In genomic region chr6:14983599-14984296, GRCh38 we compare ENCODE assay signal across 26 cellular contexts.
DNase-seq lines count a peak whose midpoint lies in the region; ATAC-seq and TF ChIP-seq lines count a peak whose summit lies in the region.
"Had no signal": no experiment of that assay in that cellular context is flagged by ENCODE, and none has a peak within 500 bp of the region (broad histone marks: within the 10 kb centered on the region; RNA-seq: fewer than 3 reads in every experiment).

No MANE protein-coding gene starts in this region.

- BruUV-seq in MCF 10A (replicated peaks; lab: Mats Ljungman, UMichigan) = no TSS peak

- H3K9ac ChIP-seq in adipocyte (ENCODE audit: low read length) (no peak overlapping the region), skeletal muscle tissue (ENCODE audit: low read depth in 1 of 3, low read length in 3 of 3) (no peak overlapping the region)
- H3K9ac ChIP-seq: BLaER1 had no signal

- no peak for TF ChIP-seq POLR2A in breast epithelium (IDR thresholded peaks at IDR 0.05)

- TF ChIP-seq CTCF in MCF 10A (IDR thresholded peaks at IDR 0.05; ENCODE audit: unreplicated experiment) (no peak), breast epithelium (IDR thresholded peaks at IDR 0.05) (no peak), dorsolateral prefrontal cortex (IDR thresholded peaks at IDR 0.05 in 54 of 56, conservative IDR thresholded peaks at IDR 0.05 in 2 of 56; ENCODE audit: low read depth in 1 of 56, partially characterized antibody in 56 of 56) (no peak)

- ATAC-seq in left colon (peak; percentile 14), GM19397 (IDR thresholded peaks at IDR 0.05; ENCODE audit: unreplicated experiment) (no peak)

- no peaks in the 10 kb centered on the region for H3K9me3 Mint-ChIP-seq in MCF 10A (ENCODE audit: unreplicated experiment)
- H3K9me3 Mint-ChIP-seq: activated CD4-positive, alpha-beta T cell treated with anti-CD3 and anti-CD28 coated beads, Interleukin-2, amount 10 ng/mL, durations not matched to agents 7 days and 5 days; naive B cell had no signal

- H3K4me1 ChIP-seq in breast epithelium (no peaks in the 10 kb centered on the region), adipocyte (ENCODE audit: control insufficient read depth, insufficient read depth, low read length) (peaks cover 15% of the 10 kb centered on the region), skeletal muscle tissue (ENCODE audit: control insufficient read depth in 3 of 3, insufficient read depth in 3 of 3, low read length in 3 of 3) (peaks cover 8 to 15% (median 11%) of the 10 kb centered on the region in 3 donors)
- H3K4me1 ChIP-seq: adrenal gland, BLaER1, HAP-1, pancreas had no signal

- H3K4me1 Mint-ChIP-seq in MCF 10A (ENCODE audit: insufficient read depth, unreplicated experiment) = peaks cover 18% of the 10 kb centered on the region
- H3K4me1 Mint-ChIP-seq: activated CD4-positive, alpha-beta T cell treated with anti-CD3 and anti-CD28 coated beads, Interleukin-2, amount 10 ng/mL, durations not matched to agents 7 days and 5 days had no signal

- H3K27ac ChIP-seq in breast epithelium = no peak overlapping the region
- no peak overlapping the region for H3K27ac ChIP-seq in skeletal muscle tissue (ENCODE audit: low read depth, low read length)
- no peak overlapping the region for H3K27ac ChIP-seq in dorsolateral prefrontal cortex
- H3K27ac ChIP-seq: adrenal gland, BLaER1, esophagus squamous epithelium, pancreas, vagina had no signal

- no peaks in the 10 kb centered on the region for H3K36me3 ChIP-seq in breast epithelium
- H3K36me3 ChIP-seq in adipocyte (ENCODE audit: control insufficient read depth, insufficient read depth, low read length, severe bottlenecking) = no peaks in the 10 kb centered on the region
- no peaks in the 10 kb centered on the region for H3K36me3 ChIP-seq in skeletal muscle tissue (ENCODE audit: control insufficient read depth in 3 of 3, insufficient read depth in 3 of 3, low read length in 3 of 3)
- H3K36me3 ChIP-seq: adrenal gland, BLaER1, esophagus squamous epithelium, HAP-1, pancreas, vagina had no signal

- intact Hi-C loops in MCF 10A (cut with micrococcal nuclease) (no loop called here), breast epithelium (cut with DNase I; ENCODE audit: low total_unique reads) (no loop called here), left colon (cut with DNase I, micrococcal nuclease) (no loop called here), dorsolateral prefrontal cortex (cut with DNase I) (no loop called here)

- peak; percentile 78 for DNase-seq in MCF 10A (ENCODE audit: unreplicated experiment)
- DNase-seq in breast epithelium (ENCODE audit: low spot score in 2 of 2) = no peak
- peak; percentile 19 for DNase-seq in adipocyte (ENCODE audit: low read depth)
- no peak for DNase-seq in left colon
- no peak for DNase-seq in nucleus accumbens (lab: John Stamatoyannopoulos, UW)
- no peak for DNase-seq in dorsolateral prefrontal cortex
- DNase-seq: activated CD4-positive, alpha-beta T cell treated with anti-CD3 and anti-CD28 coated beads, Interleukin-2, amount 10 ng/mL, durations not matched to agents 7 days and 5 days; activated CD8-positive, alpha-beta memory T cell treated with anti-CD3 and anti-CD28 coated beads, Interleukin-2, amount 50 U/mL, for 4 hours; activated effector memory CD4-positive, alpha-beta T cell treated with anti-CD3 and anti-CD28 coated beads, Interleukin-2, amount 50 U/mL, for 16 hours; central memory CD4-positive, alpha-beta T cell; effector CD8-positive, alpha-beta T cell; esophagus squamous epithelium; GF-D8; naive B cell; NCI-H187; NCI-H446; NK-92 treated with Interleukin-12 subunit alpha and Interleukin-12 subunit beta, amount 100 ng/mL, for 24 hours; SW 1271 had no signal

- peak overlapping the region; percentile 16 for H3K27ac Mint-ChIP-seq in MCF 10A (ENCODE audit: low read depth, unreplicated experiment)
- H3K27ac Mint-ChIP-seq: activated CD4-positive, alpha-beta T cell treated with anti-CD3 and anti-CD28 coated beads, Interleukin-2, amount 10 ng/mL, durations not matched to agents 7 days and 5 days had no signal

- no peaks in the 10 kb centered on the region for H3K36me3 Mint-ChIP-seq in MCF 10A (ENCODE audit: insufficient read depth, unreplicated experiment)
- H3K36me3 Mint-ChIP-seq: naive B cell had no signal

- H3K4me3 Mint-ChIP-seq in MCF 10A (ENCODE audit: unreplicated experiment) = no peak overlapping the region
- H3K4me3 Mint-ChIP-seq: activated CD4-positive, alpha-beta T cell treated with anti-CD3 and anti-CD28 coated beads, Interleukin-2, amount 10 ng/mL, durations not matched to agents 7 days and 5 days; naive B cell had no signal

- H3K27me3 Mint-ChIP-seq in MCF 10A (ENCODE audit: insufficient read depth, unreplicated experiment) = no peaks in the 10 kb centered on the region
- H3K27me3 Mint-ChIP-seq: activated CD4-positive, alpha-beta T cell treated with anti-CD3 and anti-CD28 coated beads, Interleukin-2, amount 10 ng/mL, durations not matched to agents 7 days and 5 days had no signal

- POLR2A ChIA-PET in MCF 10A (lab: Yijun Ruan, JAX) = no interaction called here

- CTCF ChIA-PET in MCF 10A (lab: Yijun Ruan, JAX) = interaction anchor here (1.4 kb wide), 1 partner anchor 16 kb away, joined by 3 read pairs; no protein-coding TSS in a partner anchor

- no peak overlapping the region for H3K4me3 ChIP-seq in breast epithelium
- peak overlapping the region; percentile 37 for H3K4me3 ChIP-seq in adipocyte (ENCODE audit: low read length)
- peak overlapping the region in 2 of 3 donors; percentile 29 to 49 for H3K4me3 ChIP-seq in skeletal muscle tissue (ENCODE audit: low read length in 3 of 3)
- H3K4me3 ChIP-seq in dorsolateral prefrontal cortex = no peak overlapping the region
- H3K4me3 ChIP-seq: adrenal gland, BLaER1, esophagus squamous epithelium, HAP-1, lung, pancreas, vagina had no signal

- H3K9me3 ChIP-seq in breast epithelium (no peaks in the 10 kb centered on the region), adipocyte (ENCODE audit: control insufficient read depth, low read length) (no peaks in the 10 kb centered on the region), skeletal muscle tissue (ENCODE audit: control insufficient read depth in 3 of 3, low read length in 3 of 3) (no peaks in the 10 kb centered on the region)
- H3K9me3 ChIP-seq: adrenal gland, BLaER1, esophagus squamous epithelium, HAP-1, pancreas, vagina had no signal

- no peaks in the 10 kb centered on the region for H3K27me3 ChIP-seq in breast epithelium
- no peaks in the 10 kb centered on the region for H3K27me3 ChIP-seq in adipocyte (replicated peaks; ENCODE audit: control insufficient read depth, insufficient read depth, low read length)
- no peaks in the 10 kb centered on the region for H3K27me3 ChIP-seq in skeletal muscle tissue (ENCODE audit: control insufficient read depth in 3 of 3, insufficient read depth in 3 of 3, low read length in 3 of 3)
- peaks cover 0 to 6% (median 0%) of the 10 kb centered on the region in 45 donors for H3K27me3 ChIP-seq in dorsolateral prefrontal cortex
- H3K27me3 ChIP-seq: adrenal gland, BLaER1, esophagus squamous epithelium, pancreas, vagina had no signal

Comparison
In these comparisons a context has a peak if more than half of its experiments do, and no peak if none do; other contexts are left out.
1. DNase-seq: peak in MCF 10A (single experiment) and adipocyte (single experiment); none in breast epithelium (0 of 2), left colon (0 of 2), nucleus accumbens (0 of 56) and dorsolateral prefrontal cortex (0 of 10).
2. H3K4me3 ChIP-seq: peak in adipocyte (single experiment) and skeletal muscle tissue (2 of 3); none in breast epithelium (0 of 3) and dorsolateral prefrontal cortex (0 of 59).